In genomic region chr5:96141749-96142148, GRCh38 we compare ENCODE assay signal across 26 cellular contexts.
DNase-seq lines count a peak whose midpoint lies in the region; ATAC-seq and TF ChIP-seq lines count a peak whose summit lies in the region.
"Had no signal": no experiment of that assay in that cellular context is flagged by ENCODE, and none has a peak within 500 bp of the region (broad histone marks: within the 10 kb centered on the region; RNA-seq: fewer than 3 reads in every experiment).

No MANE protein-coding gene starts in this region.

- no peaks in the 10 kb centered on the region for H3K36me3 Mint-ChIP-seq in activated naive CD4-positive, alpha-beta T cell treated with anti-CD3 and anti-CD28 coated beads, Interleukin-2, amount 50 U/mL, for 24 hours
- no peaks in the 10 kb centered on the region for H3K36me3 Mint-ChIP-seq in activated naive CD4-positive, alpha-beta T cell treated with anti-CD3 and anti-CD28 coated beads for 36 hours (ENCODE audit: low read depth)
- H3K36me3 Mint-ChIP-seq: activated naive CD4-positive, alpha-beta T cell treated with anti-CD3 and anti-CD28 coated beads, Interleukin-2, amount 10 ng/mL, durations not matched to agents 7 days and 5 days; neural progenitor cell had no signal

- H3K9me3 ChIP-seq in RWPE2 (ENCODE audit: severe bottlenecking) (no peaks in the 10 kb centered on the region), fibroblast of lung (ENCODE audit: control insufficient read depth, insufficient read depth, low read depth, low read length) (no peaks in the 10 kb centered on the region)
- H3K9me3 ChIP-seq: ascending aorta, BE2C, transverse colon had no signal

- CTCF ChIA-PET in activated naive CD4-positive, alpha-beta T cell treated with anti-CD3 and anti-CD28 coated beads for 36 hours (lab: Charles Lee): no interaction called here

- H3K36me3 ChIP-seq in RWPE2 (ENCODE audit: low read depth) (no peaks in the 10 kb centered on the region), fibroblast of lung (ENCODE audit: control insufficient read depth, insufficient read depth, low read length) (no peaks in the 10 kb centered on the region)
- H3K36me3 ChIP-seq: ascending aorta, BE2C, neural progenitor cell, transverse colon had no signal

- H3K4me3 ChIP-seq in RWPE2 (ENCODE audit: severe bottlenecking): no peak overlapping the region
- no peak overlapping the region for H3K4me3 ChIP-seq in fibroblast of lung (replicated peaks in 1 of 4; ENCODE audit: control extremely low read depth in 1 of 4, insufficient read depth in 1 of 4, low read depth in 3 of 4, low read length in 4 of 4)
- H3K4me3 ChIP-seq: ascending aorta, neural progenitor cell, transverse colon had no signal

- intact Hi-C loops in activated naive CD4-positive, alpha-beta T cell treated with anti-CD3 and anti-CD28 coated beads for 36 hours (cut with micrococcal nuclease): no loop called here

- peaks cover 32% of the 10 kb centered on the region for H3K4me1 ChIP-seq in RWPE2 (ENCODE audit: insufficient read depth, poor library complexity, severe bottlenecking)
- H3K4me1 ChIP-seq in fibroblast of lung (ENCODE audit: control insufficient read depth, extremely low read depth, insufficient read depth, low read length): peaks cover 8% of the 10 kb centered on the region
- H3K4me1 ChIP-seq: BE2C had no signal

- no peak for DNase-seq in activated naive CD4-positive, alpha-beta T cell treated with anti-CD3 and anti-CD28 coated beads for 36 hours
- DNase-seq in RWPE2 (ENCODE audit: low spot score) (no peak), fibroblast of lung (ENCODE audit: low read depth in 2 of 2) (peak; percentile 43 to 49), NCI-H510A (lab: John Stamatoyannopoulos, UW) (no peak), T1000 (lab: John Stamatoyannopoulos, UW) (no peak)
- DNase-seq: 8988T; activated CD8-positive, alpha-beta T cell treated with anti-CD3 and anti-CD28 coated beads, Interleukin-2, amount 10 ng/mL, durations not matched to agents 7 days and 5 days; activated naive CD4-positive, alpha-beta T cell treated with anti-CD3 and anti-CD28 coated beads, Interleukin-2, amount 10 ng/mL, durations not matched to agents 7 days and 5 days; activated T-cell treated with anti-CD3 and anti-CD28 coated beads, Interleukin-2, amount 50 U/mL, for 24 hours; BE2C; COR-L47; endodermal cell; NCI-H2029 treated with DMSO at 0.1 percent for 48 hours; NCI-H446 treated with DMSO at 0.1 percent for 48 hours; stimulated activated CD4-positive, alpha-beta T cell treated with anti-CD3 and anti-CD28 coated beads, Interleukin-4, amount 100 ng/mL, for 1 hour; stimulated activated naive CD8-positive, alpha-beta T cell treated with anti-CD3 and anti-CD28 coated beads, Interleukin-15, amount 100 ng/mL, for 72 hours; transverse colon had no signal

- H3K27ac ChIP-seq in RWPE2 (ENCODE audit: poor library complexity, severe bottlenecking): peak overlapping the region; percentile 51
- no peak overlapping the region for H3K27ac ChIP-seq in fibroblast of lung (ENCODE audit: insufficient read depth, low read length)
- H3K27ac ChIP-seq: ascending aorta, foreskin keratinocyte, KMS-11, neural progenitor cell had no signal

- H3K27me3 ChIP-seq in RWPE2 (ENCODE audit: insufficient read depth, poor library complexity, severe bottlenecking) (no peaks in the 10 kb centered on the region), fibroblast of lung (ENCODE audit: control insufficient read depth, insufficient read depth, low read length) (no peaks in the 10 kb centered on the region)
- H3K27me3 ChIP-seq: ascending aorta, BE2C, foreskin keratinocyte, neural progenitor cell, transverse colon had no signal

- peaks cover 12% of the 10 kb centered on the region for H3K27me3 Mint-ChIP-seq in activated naive CD4-positive, alpha-beta T cell treated with anti-CD3 and anti-CD28 coated beads, Interleukin-2, amount 50 U/mL, for 24 hours
- H3K27me3 Mint-ChIP-seq in activated naive CD4-positive, alpha-beta T cell treated with anti-CD3 and anti-CD28 coated beads for 36 hours (ENCODE audit: low read depth): peaks cover 10% of the 10 kb centered on the region
- H3K27me3 Mint-ChIP-seq: activated naive CD4-positive, alpha-beta T cell treated with anti-CD3 and anti-CD28 coated beads, Interleukin-2, amount 10 ng/mL, durations not matched to agents 7 days and 5 days had no signal

- no peaks in the 10 kb centered on the region for H3K4me1 Mint-ChIP-seq in activated naive CD4-positive, alpha-beta T cell treated with anti-CD3 and anti-CD28 coated beads, Interleukin-2, amount 50 U/mL, for 24 hours
- peaks cover 2% of the 10 kb centered on the region for H3K4me1 Mint-ChIP-seq in activated naive CD4-positive, alpha-beta T cell treated with anti-CD3 and anti-CD28 coated beads for 36 hours (ENCODE audit: low read depth)
- H3K4me1 Mint-ChIP-seq: activated naive CD4-positive, alpha-beta T cell treated with anti-CD3 and anti-CD28 coated beads, Interleukin-2, amount 10 ng/mL, durations not matched to agents 7 days and 5 days; neural progenitor cell; stimulated activated naive CD8-positive, alpha-beta T cell treated with anti-CD3 and anti-CD28 coated beads, Interleukin-15, amount 100 ng/mL, for 72 hours had no signal

- ATAC-seq in RWPE2 (ENCODE audit: low read depth) (peak; percentile 79), HG03378 (IDR thresholded peaks at IDR 0.05; ENCODE audit: unreplicated experiment) (no peak), HG03139 (IDR thresholded peaks at IDR 0.05; ENCODE audit: unreplicated experiment) (no peak)
- ATAC-seq: activated CD4-positive, CD25-positive, alpha-beta regulatory T cell treated with anti-CD3 and anti-CD28 coated beads, Interleukin-2, amount 50 U/mL, for 24 hours; activated CD8-positive, alpha-beta T cell treated with anti-CD3 and anti-CD28 coated beads, Interleukin-2, amount 10 ng/mL, durations not matched to agents 7 days and 5 days; foreskin keratinocyte; SK-N-SH treated with all-trans-retinoic acid at 6 μM for 48 hours; stimulated activated naive CD8-positive, alpha-beta T cell treated with anti-CD3 and anti-CD28 coated beads, Interleukin-15, amount 100 ng/mL, for 72 hours had no signal

- H3K79me2 ChIP-seq in fibroblast of lung (ENCODE audit: control insufficient read depth, insufficient read depth, low read length): no peaks in the 10 kb centered on the region

- no peak overlapping the region for H2AFZ ChIP-seq in fibroblast of lung (ENCODE audit: low read length)
- H2AFZ ChIP-seq: neural progenitor cell had no signal

- no peaks in the 10 kb centered on the region for H3K9me3 Mint-ChIP-seq in activated naive CD4-positive, alpha-beta T cell treated with anti-CD3 and anti-CD28 coated beads, Interleukin-2, amount 50 U/mL, for 24 hours
- no peaks in the 10 kb centered on the region for H3K9me3 Mint-ChIP-seq in activated naive CD4-positive, alpha-beta T cell treated with anti-CD3 and anti-CD28 coated beads for 36 hours
- H3K9me3 Mint-ChIP-seq: activated naive CD4-positive, alpha-beta T cell treated with anti-CD3 and anti-CD28 coated beads, Interleukin-2, amount 10 ng/mL, durations not matched to agents 7 days and 5 days; activated T-cell treated with anti-CD3 and anti-CD28 coated beads, Interleukin-2, amount 50 U/mL, for 24 hours; endodermal cell; neural progenitor cell; stimulated activated naive CD8-positive, alpha-beta T cell treated with anti-CD3 and anti-CD28 coated beads, Interleukin-15, amount 100 ng/mL, for 72 hours had no signal

- H3K9ac ChIP-seq in fibroblast of lung (ENCODE audit: insufficient read depth, low read length): no peak overlapping the region
- H3K9ac ChIP-seq: KMS-11, neural progenitor cell had no signal

- no peaks in the 10 kb centered on the region for H4K20me1 ChIP-seq in fibroblast of lung (ENCODE audit: control insufficient read depth, extremely low read depth, insufficient read depth, low read length)

- H3K27ac Mint-ChIP-seq in activated naive CD4-positive, alpha-beta T cell treated with anti-CD3 and anti-CD28 coated beads, Interleukin-2, amount 50 U/mL, for 24 hours: peak overlapping the region; percentile 23
- H3K27ac Mint-ChIP-seq in activated naive CD4-positive, alpha-beta T cell treated with anti-CD3 and anti-CD28 coated beads for 36 hours: no peak overlapping the region
- H3K27ac Mint-ChIP-seq: activated CD8-positive, alpha-beta T cell treated with anti-CD3 and anti-CD28 coated beads, Interleukin-2, amount 10 ng/mL, durations not matched to agents 7 days and 5 days; activated naive CD4-positive, alpha-beta T cell treated with anti-CD3 and anti-CD28 coated beads, Interleukin-2, amount 10 ng/mL, durations not matched to agents 7 days and 5 days; activated T-cell treated with anti-CD3 and anti-CD28 coated beads, Interleukin-2, amount 50 U/mL, for 24 hours; endodermal cell; neural progenitor cell; stimulated activated naive CD8-positive, alpha-beta T cell treated with anti-CD3 and anti-CD28 coated beads, Interleukin-15, amount 100 ng/mL, for 72 hours had no signal

- H3K4me2 ChIP-seq in fibroblast of lung (ENCODE audit: extremely low read depth, insufficient read depth, low read length): no peak overlapping the region
- H3K4me2 ChIP-seq: KMS-11, neural progenitor cell had no signal

- no peak overlapping the region for H3K4me3 Mint-ChIP-seq in activated naive CD4-positive, alpha-beta T cell treated with anti-CD3 and anti-CD28 coated beads, Interleukin-2, amount 50 U/mL, for 24 hours
- H3K4me3 Mint-ChIP-seq in activated naive CD4-positive, alpha-beta T cell treated with anti-CD3 and anti-CD28 coated beads for 36 hours: no peak overlapping the region
- H3K4me3 Mint-ChIP-seq: activated CD8-positive, alpha-beta T cell treated with anti-CD3 and anti-CD28 coated beads, Interleukin-2, amount 10 ng/mL, durations not matched to agents 7 days and 5 days; activated naive CD4-positive, alpha-beta T cell treated with anti-CD3 and anti-CD28 coated beads, Interleukin-2, amount 10 ng/mL, durations not matched to agents 7 days and 5 days; activated T-cell treated with anti-CD3 and anti-CD28 coated beads, Interleukin-2, amount 50 U/mL, for 24 hours; endodermal cell; neural progenitor cell; stimulated activated naive CD8-positive, alpha-beta T cell treated with anti-CD3 and anti-CD28 coated beads, Interleukin-15, amount 100 ng/mL, for 72 hours had no signal

- TF ChIP-seq CTCF in RWPE2 (IDR thresholded peaks at IDR 0.05; ENCODE audit: poor library complexity, severe bottlenecking) (no peak), fibroblast of lung (conservative IDR thresholded peaks at IDR 0.05 in 1 of 2, IDR thresholded peaks at IDR 0.05 in 1 of 2; ENCODE audit: low read depth in 1 of 2, low read length in 2 of 2) (no peak)

Comparison
In these comparisons a context has a peak if more than half of its experiments do, and no peak if none do; other contexts are left out.
1. DNase-seq: peak in fibroblast of lung (2 of 2); none in activated naive CD4-positive, alpha-beta T cell treated with anti-CD3 and anti-CD28 coated beads for 36 hours (single experiment), RWPE2 (single experiment), NCI-H510A (single experiment) and T1000 (single experiment).